In the genomic region with DNA sequence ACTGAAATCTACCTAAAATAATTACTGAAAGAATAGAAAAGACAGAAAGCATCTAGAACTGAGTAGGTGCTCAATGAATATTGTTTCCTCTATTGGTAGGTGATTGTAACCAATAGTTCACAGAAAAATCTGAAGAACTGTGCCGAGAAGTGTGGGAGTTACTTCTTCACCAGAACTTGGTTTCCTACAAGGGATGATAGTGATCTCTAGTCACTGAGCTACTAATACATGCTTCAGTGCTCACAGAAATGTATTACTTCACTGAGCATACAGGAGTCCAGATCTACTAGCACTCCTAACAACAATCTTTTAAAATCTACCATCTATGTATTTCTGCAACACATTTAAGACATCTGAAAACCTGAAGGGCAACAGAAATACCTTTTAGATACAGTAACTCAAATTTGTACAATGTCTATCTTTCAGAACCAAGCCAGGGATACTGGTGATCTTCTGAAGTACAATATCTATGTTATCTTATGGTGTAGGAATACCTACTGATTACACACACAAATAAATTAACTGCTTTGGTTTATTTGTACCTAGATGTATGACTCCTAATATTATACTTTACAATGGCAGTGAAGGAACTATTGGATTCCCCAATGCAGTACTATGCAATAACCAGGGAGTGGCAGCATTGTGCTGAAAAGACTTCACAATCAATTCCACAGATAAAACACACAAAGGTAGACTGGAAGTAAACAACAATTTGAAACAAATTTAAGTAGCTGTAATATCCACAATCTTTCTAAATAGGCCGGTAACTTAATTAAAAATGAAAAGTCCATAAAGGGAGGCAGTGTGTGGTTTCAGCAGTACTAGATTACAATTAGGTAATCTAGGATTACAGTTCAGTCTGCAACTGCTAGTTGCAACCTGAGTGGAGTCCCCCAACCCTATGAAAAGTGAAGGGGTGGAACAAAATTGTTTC, we compare ENCODE assay signal across 8 cellular contexts.
A peak's percentile ranks its signal among the peaks of the same experiment; 100 is the strongest.
DNase-seq lines count a peak whose midpoint lies in the region; ATAC-seq and TF ChIP-seq lines count a peak whose summit lies in the region.

No MANE protein-coding gene starts in this region.

- ATAC-seq in GM18498 (IDR thresholded peaks at IDR 0.05; ENCODE audit: unreplicated experiment) (peak; percentile 56), HG03342 (IDR thresholded peaks at IDR 0.05; ENCODE audit: unreplicated experiment) (no peak), GM21447 (IDR thresholded peaks at IDR 0.05; ENCODE audit: unreplicated experiment) (no peak)
- ATAC-seq in naive thymus-derived CD4-positive, alpha-beta T cell: peak; percentile 84

- POLR2A ChIA-PET in naive thymus-derived CD4-positive, alpha-beta T cell (lab: Charles Lee): interaction anchor here (0.6 to 0.7 kb wide), 3 partner anchors 164 to 288 kb away, joined by 3 to 5 read pairs (median 4); no protein-coding TSS in a partner anchor

- intact Hi-C loops in naive thymus-derived CD4-positive, alpha-beta T cell (cut with micrococcal nuclease): loop anchor here (1.0 to 5.0 kb wide), 5 partner anchors 41 to 288 kb away; a partner anchor contains a TSS

- H3K9me3 ChIP-seq in naive thymus-derived CD4-positive, alpha-beta T cell (ENCODE audit: control insufficient read depth in 2 of 3, low read length in 3 of 3): no peaks in the 10 kb centered on the region

- H3K4me3 Mint-ChIP-seq in T-helper 1 cell treated with Interleukin-12 subunit alpha and Interleukin-12 subunit beta and Interleukin-4 antibody, amounts not matched to agents 30 μg/mL and 1 μg/mL, for 36 hours: no peak overlapping the region
- H3K4me3 Mint-ChIP-seq in naive thymus-derived CD4-positive, alpha-beta T cell: peak overlapping the region in 1 of 10 donors; percentile 56

- H3K4me1 Mint-ChIP-seq in T-helper 1 cell treated with Interleukin-12 subunit alpha and Interleukin-12 subunit beta and Interleukin-4 antibody, amounts not matched to agents 30 μg/mL and 1 μg/mL, for 36 hours (ENCODE audit: low read depth): peaks cover 25% of the 10 kb centered on the region
- peaks cover 0 to 33% (median 10%) of the 10 kb centered on the region in 7 donors for H3K4me1 Mint-ChIP-seq in naive thymus-derived CD4-positive, alpha-beta T cell

- no peaks in the 10 kb centered on the region for H3K36me3 ChIP-seq in naive thymus-derived CD4-positive, alpha-beta T cell (ENCODE audit: control insufficient read depth in 2 of 3, insufficient read depth in 3 of 3, low read length in 3 of 3)

- H3K36me3 Mint-ChIP-seq in T-helper 1 cell treated with Interleukin-12 subunit alpha and Interleukin-12 subunit beta and Interleukin-4 antibody, amounts not matched to agents 30 μg/mL and 1 μg/mL, for 36 hours (ENCODE audit: low read depth): peaks cover 4% of the 10 kb centered on the region
- H3K36me3 Mint-ChIP-seq in naive thymus-derived CD4-positive, alpha-beta T cell: peaks cover 0 to 10% (median 5%) of the 10 kb centered on the region in 5 donors

- CTCF ChIA-PET in naive thymus-derived CD4-positive, alpha-beta T cell (lab: Charles Lee): interaction anchor here (0.5 to 3.6 kb wide), 19 partner anchors 9 to 305 kb away, joined by 3 to 52 read pairs (median 5); no protein-coding TSS in a partner anchor

- H3K27ac Mint-ChIP-seq in T-helper 1 cell treated with Interleukin-12 subunit alpha and Interleukin-12 subunit beta and Interleukin-4 antibody, amounts not matched to agents 30 μg/mL and 1 μg/mL, for 36 hours: peak overlapping the region; percentile 22
- peak overlapping the region in 4 of 9 donors; percentile 0 to 17 (median 7) for H3K27ac Mint-ChIP-seq in naive thymus-derived CD4-positive, alpha-beta T cell

- no peaks in the 10 kb centered on the region for H3K9me3 Mint-ChIP-seq in T-helper 1 cell treated with Interleukin-12 subunit alpha and Interleukin-12 subunit beta and Interleukin-4 antibody, amounts not matched to agents 30 μg/mL and 1 μg/mL, for 36 hours
- no peaks in the 10 kb centered on the region for H3K9me3 Mint-ChIP-seq in naive thymus-derived CD4-positive, alpha-beta T cell

- DNase-seq in CD1c-positive myeloid dendritic cell (ENCODE audit: extremely low spot score) (peak; percentile 67), NCI-H128 (lab: John Stamatoyannopoulos, UW; ENCODE audit: unreplicated experiment) (peak; percentile 47), epithelial cell of proximal tubule (ENCODE audit: low read depth) (peak; percentile 52)
- DNase-seq in naive thymus-derived CD4-positive, alpha-beta T cell: peak in 7 of 9 donors; percentile 35 to 64 (median 51)

- peaks cover 0 to 4% of the 10 kb centered on the region in 2 donors for H3K4me1 ChIP-seq in naive thymus-derived CD4-positive, alpha-beta T cell (ENCODE audit: control insufficient read depth in 2 of 2, insufficient read depth in 2 of 2, low read length in 2 of 2)

- peak; percentile 95 for TF ChIP-seq CTCF in epithelial cell of proximal tubule (conservative IDR thresholded peaks at IDR 0.05; ENCODE audit: low read depth, low read length)

- no peaks in the 10 kb centered on the region for H3K27me3 ChIP-seq in naive thymus-derived CD4-positive, alpha-beta T cell (ENCODE audit: control insufficient read depth in 2 of 2, insufficient read depth in 2 of 2, low read length in 2 of 2)

- no peak overlapping the region for H3K27ac ChIP-seq in naive thymus-derived CD4-positive, alpha-beta T cell (ENCODE audit: low read depth, low read length)

- H3K27me3 Mint-ChIP-seq in T-helper 1 cell treated with Interleukin-12 subunit alpha and Interleukin-12 subunit beta and Interleukin-4 antibody, amounts not matched to agents 30 μg/mL and 1 μg/mL, for 36 hours (ENCODE audit: low read depth): no peaks in the 10 kb centered on the region
- no peaks in the 10 kb centered on the region for H3K27me3 Mint-ChIP-seq in naive thymus-derived CD4-positive, alpha-beta T cell

- H3K4me3 ChIP-seq in epithelial cell of proximal tubule (ENCODE audit: low read depth, low read length): peak overlapping the region; percentile 3
- no peak overlapping the region for H3K4me3 ChIP-seq in naive thymus-derived CD4-positive, alpha-beta T cell (ENCODE audit: low read length)

Comparison
In these comparisons a context has a peak if more than half of its experiments do, and no peak if none do; other contexts are left out.
1. ATAC-seq: peak in GM18498 (single experiment) and naive thymus-derived CD4-positive, alpha-beta T cell (single experiment); none in HG03342 (single experiment) and GM21447 (single experiment).
2. Peak in every context shown above with its lines, with median percentiles within 50 percentile points of each other: DNase-seq.